ENCODE assay signal across 25 cellular contexts in genomic region chr10:104643023-104643663, GRCh38. TPM values are rescaled to one million over a fixed set of nuclear protein-coding genes. Genes with fewer than 3 reads are reported as not detected.
A peak's percentile ranks its signal among the peaks of the same experiment; 100 is the strongest.
DNase-seq lines count a peak whose midpoint lies in the region; ATAC-seq, FAIRE-seq and TF ChIP-seq lines count a peak whose summit lies in the region.
"Had no signal": no experiment of that assay in that cellular context is flagged by ENCODE, and none has a peak within 500 bp of the region (broad histone marks: within the 10 kb centered on the region; RNA-seq: fewer than 3 reads in every experiment).

No MANE protein-coding gene starts in this region.

- TF ChIP-seq RAD21 in A549 (conservative IDR thresholded peaks at IDR 0.05 in 1 of 2, IDR thresholded peaks at IDR 0.05 in 1 of 2) = no peak
- no peak for TF ChIP-seq RAD21 in neural cell (conservative IDR thresholded peaks at IDR 0.05)

- H3K4me3 Mint-ChIP-seq in activated CD8-positive, alpha-beta T cell treated with anti-CD3 and anti-CD28 coated beads, Interleukin-2, amount 10 ng/mL, durations not matched to agents 7 days and 5 days = no peak overlapping the region
- H3K4me3 Mint-ChIP-seq: activated naive CD8-positive, alpha-beta T cell treated with anti-CD3 and anti-CD28 coated beads for 36 hours; T-helper 2 cell treated with Interferon-gamma antibody and Interleukin-4, amounts not matched to agents 5 μg/mL and 100 μg/mL, for 36 hours had no signal

- TF ChIP-seq CTCF in A549 (IDR thresholded peaks at IDR 0.05) (no peak), foreskin fibroblast (IDR thresholded peaks at IDR 0.05; ENCODE audit: low read depth, low read length) (peak; percentile 1), neural cell (IDR thresholded peaks at IDR 0.05; ENCODE audit: poor library complexity, severe bottlenecking) (peak; percentile 38)

- TF ChIP-seq POLR2A in A549 (IDR thresholded peaks at IDR 0.05; ENCODE audit: low read length) = no peak

- WGBS in A549 (ENCODE audit: missing lambda C conversion rate) = 48% methylated on average over 21 of the region's 21 CpGs

- H3K27me3 ChIP-seq in HUES6 (ENCODE audit: control insufficient read depth, insufficient read depth, low read length) (peaks cover 100% of the 10 kb centered on the region), neural cell (ENCODE audit: insufficient read depth, low read depth, low read length) (peaks cover 53% of the 10 kb centered on the region)

- H3K9me3 Mint-ChIP-seq in activated CD8-positive, alpha-beta T cell treated with anti-CD3 and anti-CD28 coated beads, Interleukin-2, amount 10 ng/mL, durations not matched to agents 7 days and 5 days (ENCODE audit: insufficient read depth) = no peaks in the 10 kb centered on the region
- H3K9me3 Mint-ChIP-seq: activated naive CD8-positive, alpha-beta T cell treated with anti-CD3 and anti-CD28 coated beads for 36 hours; T-helper 2 cell treated with Interferon-gamma antibody and Interleukin-4, amounts not matched to agents 5 μg/mL and 100 μg/mL, for 36 hours had no signal

- H3K4me1 Mint-ChIP-seq in activated CD8-positive, alpha-beta T cell treated with anti-CD3 and anti-CD28 coated beads, Interleukin-2, amount 10 ng/mL, durations not matched to agents 7 days and 5 days (ENCODE audit: low read depth) = peaks cover 6% of the 10 kb centered on the region

- H3K9ac ChIP-seq in HUES6 (ENCODE audit: low read length) = no peak overlapping the region
- peak overlapping the region; percentile 46 for H3K9ac ChIP-seq in neural cell (ENCODE audit: low read length)

- H3K36me3 ChIP-seq in HUES6 (ENCODE audit: control insufficient read depth, insufficient read depth, low read length) (no peaks in the 10 kb centered on the region), neural cell (ENCODE audit: insufficient read depth, low read length) (no peaks in the 10 kb centered on the region)
- H3K36me3 ChIP-seq: lower lobe of right lung, SJSA1 had no signal

- no peaks in the 10 kb centered on the region for H3K9me3 ChIP-seq in A549
- no peaks in the 10 kb centered on the region for H3K9me3 ChIP-seq in HUES6 (ENCODE audit: control insufficient read depth, insufficient read depth, low read depth, low read length)
- H3K9me3 ChIP-seq in neural cell (ENCODE audit: low read length) = no peaks in the 10 kb centered on the region
- H3K9me3 ChIP-seq: lower lobe of right lung, SJSA1 had no signal

- H3K4me3 ChIP-seq in A549 (peak overlapping the region; percentile 34; the same call in 1 of the 3 replicates), HUES6 (ENCODE audit: low read depth, low read length) (peak overlapping the region; percentile 76), foreskin fibroblast (ENCODE audit: low read depth in 1 of 2, low read length in 2 of 2) (no peak overlapping the region), neural cell (ENCODE audit: low read length) (peak overlapping the region; percentile 86)
- H3K4me3 ChIP-seq: K562, lower lobe of right lung, PC-9, SJSA1 had no signal

- POLR2A ChIA-PET in A549 (lab: Yijun Ruan, JAX) = no interaction called here
- POLR2A ChIA-PET in activated CD8-positive, alpha-beta T cell treated with anti-CD3 and anti-CD28 coated beads, Interleukin-2, amount 10 ng/mL, durations not matched to agents 7 days and 5 days (lab: Charles Lee) = no interaction called here

- no peak for ATAC-seq in A549
- no peak for ATAC-seq in GM21367 (IDR thresholded peaks at IDR 0.05; ENCODE audit: unreplicated experiment)
- ATAC-seq in activated CD8-positive, alpha-beta T cell treated with anti-CD3 and anti-CD28 coated beads, Interleukin-2, amount 10 ng/mL, durations not matched to agents 7 days and 5 days = no peak
- ATAC-seq in HG03045 (IDR thresholded peaks at IDR 0.05; ENCODE audit: unreplicated experiment) = no peak

- no peak overlapping the region for H3K27ac Mint-ChIP-seq in activated CD8-positive, alpha-beta T cell treated with anti-CD3 and anti-CD28 coated beads, Interleukin-2, amount 10 ng/mL, durations not matched to agents 7 days and 5 days
- H3K27ac Mint-ChIP-seq: activated naive CD8-positive, alpha-beta T cell treated with anti-CD3 and anti-CD28 coated beads for 36 hours; T-helper 2 cell treated with Interferon-gamma antibody and Interleukin-4, amounts not matched to agents 5 μg/mL and 100 μg/mL, for 36 hours had no signal

- H3K27ac ChIP-seq in A549 = no peak overlapping the region
- no peak overlapping the region for H3K27ac ChIP-seq in HUES6 (ENCODE audit: low read depth, low read length)
- no peak overlapping the region for H3K27ac ChIP-seq in neural cell (ENCODE audit: low read length)
- H3K27ac ChIP-seq: lower lobe of right lung, PC-9, SJSA1 had no signal

- TF ChIP-seq EP300 in A549 (IDR thresholded peaks at IDR 0.05) (no peak), neural cell (conservative IDR thresholded peaks at IDR 0.05; ENCODE audit: poor library complexity, severe bottlenecking) (no peak)

- H2AFZ ChIP-seq in neural cell (ENCODE audit: low read depth, low read length) = no peak overlapping the region
- H2AFZ ChIP-seq: PC-9 had no signal

- no peaks in the 10 kb centered on the region for H3K36me3 Mint-ChIP-seq in activated CD8-positive, alpha-beta T cell treated with anti-CD3 and anti-CD28 coated beads, Interleukin-2, amount 10 ng/mL, durations not matched to agents 7 days and 5 days (ENCODE audit: low read depth)
- H3K36me3 Mint-ChIP-seq: activated naive CD8-positive, alpha-beta T cell treated with anti-CD3 and anti-CD28 coated beads for 36 hours; CD4-positive, CD25-positive, alpha-beta regulatory T cell had no signal

- CTCF ChIA-PET in A549 (lab: Yijun Ruan, JAX) = interaction anchor here (0.7 to 1.7 kb wide), 6 partner anchors 12 to 186 kb away, joined by 3 to 4 read pairs (median 4); no protein-coding TSS in a partner anchor
- CTCF ChIA-PET in activated CD8-positive, alpha-beta T cell treated with anti-CD3 and anti-CD28 coated beads, Interleukin-2, amount 10 ng/mL, durations not matched to agents 7 days and 5 days (lab: Charles Lee) = no interaction called here

- H4K20me1 ChIP-seq in neural cell (ENCODE audit: insufficient read depth) = no peaks in the 10 kb centered on the region

- H3K9me2 ChIP-seq in neural cell (ENCODE audit: insufficient read depth, low read length) = no peaks in the 10 kb centered on the region

- FAIRE-seq in A549 (lab: Jason Lieb, UNC) = no peak
- FAIRE-seq: bronchial epithelial cell, GM12892, K562 had no signal

- H3K79me2 ChIP-seq in neural cell (replicated peaks; ENCODE audit: insufficient read depth, low read length) = no peaks in the 10 kb centered on the region

- H3K4me2 ChIP-seq in A549 (peak overlapping the region; percentile 88), neural cell (ENCODE audit: low read length) (peak overlapping the region; percentile 29)
- H3K4me2 ChIP-seq: PC-9 had no signal

- H3K27me3 Mint-ChIP-seq in activated CD8-positive, alpha-beta T cell treated with anti-CD3 and anti-CD28 coated beads, Interleukin-2, amount 10 ng/mL, durations not matched to agents 7 days and 5 days (ENCODE audit: low read depth) = peaks cover 73% of the 10 kb centered on the region

- no peaks in the 10 kb centered on the region for H3F3A ChIP-seq in neural cell (ENCODE audit: insufficient read depth, low read length, poor library complexity, severe bottlenecking)

- H3K4me1 ChIP-seq in A549 (peaks cover 27% of the 10 kb centered on the region), HUES6 (ENCODE audit: control insufficient read depth, insufficient read depth, low read length) (peaks cover 5% of the 10 kb centered on the region; the same call in 1 of the 2 replicates)
- H3K4me1 ChIP-seq: SJSA1 had no signal

- DNase-seq in A549 (ENCODE audit: low read depth in 1 of 2, low spot score in 1 of 2) (no peak), foreskin fibroblast (no peak), pons (ENCODE audit: low spot score) (no peak)
- DNase-seq in activated CD8-positive, alpha-beta T cell treated with anti-CD3 and anti-CD28 coated beads, Interleukin-2, amount 10 ng/mL, durations not matched to agents 7 days and 5 days = no peak
- DNase-seq: activated CD8-positive, alpha-beta memory T cell treated with anti-CD3 and anti-CD28 coated beads for 24 hours; DMS153; MV-4-11; NCI-H187 treated with DMSO at 0.1 percent for 48 hours; NCI-H226; PC-9; stimulated activated CD4-positive, alpha-beta T cell treated with anti-CD3 and anti-CD28 coated beads, Interleukin-12 subunit alpha, Interleukin-12 subunit beta, amount 100 ng/mL, for 4 hours had no signal

TF ChIP-seq in A549, 52 proteins besides CTCF, POLR2A, EP300 and RAD21:
- TF ChIP-seq HOXB13 (CRISPR knock-in tag; IDR thresholded peaks at IDR 0.05; ENCODE audit: low read depth) = no peak

TF ChIP-seq in neural cell, 6 proteins besides CTCF, POLR2A, EP300 and RAD21 (continues in another document):
- TF ChIP-seq MXI1 (conservative IDR thresholded peaks at IDR 0.05; ENCODE audit: poor library complexity, severe bottlenecking) = no peak

RNA-seq across cellular contexts. Expression of gene SORCS3, which starts 2.1 kb away (rescaled TPM):
- polyA plus RNA-seq in A549 (2011; rRNA removed) = not detected in 2 replicates
- polyA plus RNA-seq in A549 (2012; cell fraction: cytosol; rRNA removed) = not detected in 2 replicates
- not detected in 2 replicates for polyA plus RNA-seq in A549 (2012; cell fraction: nucleus; rRNA removed)
- polyA plus RNA-seq in A549 (2017; fragmentation: RNase III; extraction: RNeasy Plus Mini Kit Qiagen cat#74134 plus additional on column Dnase treatment) = not detected in 3 replicates
- polyA minus RNA-seq in A549 (2011; rRNA and poly(A)+ RNA removed) = not detected in 2 replicates
- 9.8 and 14.4 TPM in 2 replicates for polyA plus RNA-seq in neural cell
- 19.7 and 20.9 TPM in 2 replicates for polyA minus RNA-seq in neural cell
- total RNA-seq in activated CD8-positive, alpha-beta T cell treated with anti-CD3 and anti-CD28 coated beads, Interleukin-2, amount 10 ng/mL, durations not matched to agents 7 days and 5 days = not detected
- total RNA-seq: activated naive CD8-positive, alpha-beta T cell treated with anti-CD3 and anti-CD28 coated beads for 36 hours; bronchial epithelial cell; CD4-positive, CD25-positive, alpha-beta regulatory T cell; dermis blood vessel endothelial cell; K562; lower lobe of right lung; myocyte; PC-9; SJSA1 had no signal
- polyA plus RNA-seq: K562 had no signal

Comparison
In these comparisons a context has a peak if more than half of its experiments do, and no peak if none do; other contexts are left out.
1. H3K4me3 ChIP-seq: peak in A549 (single experiment), HUES6 (single experiment) and neural cell (single experiment); none in foreskin fibroblast (0 of 2).
2. RNA of gene SORCS3, which starts 2.1 kb away (polyA plus RNA-seq): 9.8 to 14.4 TPM in neural cell; not detected in A549; every median in the first group is over 10 times any median in the second.